26 cellular contexts compared by ENCODE assay signal in genomic region chr2:166433457-166433856, GRCh38. TPM values are rescaled to one million over a fixed set of nuclear protein-coding genes. Genes with fewer than 3 reads are reported as not detected.
"Had no signal": no experiment of that assay in that cellular context is flagged by ENCODE, and none has a peak within 500 bp of the region (broad histone marks: within the 10 kb centered on the region; RNA-seq: fewer than 3 reads in every experiment).

No MANE protein-coding gene starts in this region.

- H3K4me3 Mint-ChIP-seq: activated CD4-positive, alpha-beta memory T cell treated with anti-CD3 and anti-CD28 coated beads, Interleukin-2, amount 10 ng/mL, durations not matched to agents 7 days and 5 days; activated CD4-positive, alpha-beta T cell treated with anti-CD3 and anti-CD28 coated beads, Interleukin-2, amount 10 ng/mL, durations not matched to agents 7 days and 5 days; activated naive CD8-positive, alpha-beta T cell; activated T-cell treated with anti-CD3 and anti-CD28 coated beads, Interleukin-2, amount 50 U/mL, for 24 hours; activated T-helper 17 cell treated with anti-CD3 and anti-CD28 coated beads, Interleukin-2, amount 50 U/mL, for 72 hours had no signal

- DNase-seq: activated CD4-positive, alpha-beta memory T cell treated with anti-CD3 and anti-CD28 coated beads, Interleukin-2, amount 10 ng/mL, durations not matched to agents 7 days and 5 days; activated CD4-positive, alpha-beta T cell treated with anti-CD3 and anti-CD28 coated beads for 1 hour; activated CD4-positive, alpha-beta T cell treated with anti-CD3 and anti-CD28 coated beads for 4 hours; activated CD4-positive, alpha-beta T cell treated with anti-CD3 and anti-CD28 coated beads, Interleukin-2, amount 10 ng/mL, durations not matched to agents 7 days and 5 days; activated CD4-positive, alpha-beta T cell treated with anti-CD3 and anti-CD28 coated beads, Interleukin-2, amount 50 U/mL, for 4 hours; activated CD8-positive, alpha-beta memory T cell treated with anti-CD3 and anti-CD28 coated beads, Interleukin-2, amount 50 U/mL, for 48 hours; activated effector memory CD4-positive, alpha-beta T cell treated with Interleukin-2 at 50 U/mL for 16 hours; activated gamma-delta T cell treated with Interleukin-2 at 50 U/mL for 16 hours; activated naive CD4-positive, alpha-beta T cell treated with anti-CD3 and anti-CD28 coated beads, Interleukin-2, amount 50 U/mL, for 16 hours; activated naive CD4-positive, alpha-beta T cell treated with Interleukin-2 at 50 U/mL for 16 hours; activated T-cell treated with anti-CD3 and anti-CD28 coated beads for 4 hours; activated T-cell treated with anti-CD3 and anti-CD28 coated beads, Interleukin-2, amount 50 U/mL, for 24 hours; amniotic stem cell; anterior cingulate cortex; central memory CD4-positive, alpha-beta T cell; cerebellar nuclear complex; colonic mucosa; effector CD8-positive, alpha-beta T cell; foreskin fibroblast; T-helper 2 cell had no signal

- H3K4me1 ChIP-seq: colonic mucosa had no signal

- H3K9me3 ChIP-seq: colonic mucosa had no signal

- H3K9me3 Mint-ChIP-seq: activated CD4-positive, alpha-beta memory T cell treated with anti-CD3 and anti-CD28 coated beads, Interleukin-2, amount 10 ng/mL, durations not matched to agents 7 days and 5 days; activated CD4-positive, alpha-beta T cell treated with anti-CD3 and anti-CD28 coated beads, Interleukin-2, amount 10 ng/mL, durations not matched to agents 7 days and 5 days; activated T-cell treated with anti-CD3 and anti-CD28 coated beads, Interleukin-2, amount 50 U/mL, for 24 hours; activated T-helper 17 cell treated with anti-CD3 and anti-CD28 coated beads, Interleukin-2, amount 50 U/mL, for 72 hours had no signal

- H3K4me3 ChIP-seq: colonic mucosa had no signal

- H3K27ac Mint-ChIP-seq: activated CD4-positive, alpha-beta memory T cell treated with anti-CD3 and anti-CD28 coated beads, Interleukin-2, amount 10 ng/mL, durations not matched to agents 7 days and 5 days; activated CD4-positive, alpha-beta T cell treated with anti-CD3 and anti-CD28 coated beads, Interleukin-2, amount 10 ng/mL, durations not matched to agents 7 days and 5 days; activated naive CD8-positive, alpha-beta T cell; activated T-cell treated with anti-CD3 and anti-CD28 coated beads, Interleukin-2, amount 50 U/mL, for 24 hours; activated T-helper 17 cell treated with anti-CD3 and anti-CD28 coated beads, Interleukin-2, amount 50 U/mL, for 72 hours had no signal

- H3K36me3 ChIP-seq: colonic mucosa had no signal

- H3K4me1 Mint-ChIP-seq: activated CD4-positive, alpha-beta memory T cell treated with anti-CD3 and anti-CD28 coated beads, Interleukin-2, amount 10 ng/mL, durations not matched to agents 7 days and 5 days; activated CD4-positive, alpha-beta T cell treated with anti-CD3 and anti-CD28 coated beads, Interleukin-2, amount 10 ng/mL, durations not matched to agents 7 days and 5 days; activated T-helper 17 cell treated with anti-CD3 and anti-CD28 coated beads, Interleukin-2, amount 50 U/mL, for 72 hours had no signal

- ATAC-seq: activated T-helper 17 cell treated with anti-CD3 and anti-CD28 coated beads, Interleukin-2, amount 50 U/mL, for 72 hours; esophagus mucosa had no signal

- H3K27me3 Mint-ChIP-seq: activated CD4-positive, alpha-beta memory T cell treated with anti-CD3 and anti-CD28 coated beads, Interleukin-2, amount 10 ng/mL, durations not matched to agents 7 days and 5 days; activated CD4-positive, alpha-beta T cell treated with anti-CD3 and anti-CD28 coated beads, Interleukin-2, amount 10 ng/mL, durations not matched to agents 7 days and 5 days; activated naive CD8-positive, alpha-beta T cell; activated T-cell treated with anti-CD3 and anti-CD28 coated beads, Interleukin-2, amount 50 U/mL, for 24 hours; activated T-helper 17 cell treated with anti-CD3 and anti-CD28 coated beads, Interleukin-2, amount 50 U/mL, for 72 hours had no signal

- H3K27me3 ChIP-seq: colonic mucosa had no signal

- FAIRE-seq: astrocyte, endometrium, frontal cortex had no signal

- H3K36me3 Mint-ChIP-seq: activated naive CD8-positive, alpha-beta T cell had no signal

- H3K27ac ChIP-seq: colonic mucosa had no signal

RNA-seq across cellular contexts. Expression of gene SCN9A, which starts 57.7 kb away (rescaled TPM):
- total RNA-seq: activated T-helper 17 cell treated with anti-CD3 and anti-CD28 coated beads, Interleukin-2, amount 50 U/mL, for 72 hours had no signal
